Comparison of ENCODE assay signal across 12 cellular contexts in the genomic region with DNA sequence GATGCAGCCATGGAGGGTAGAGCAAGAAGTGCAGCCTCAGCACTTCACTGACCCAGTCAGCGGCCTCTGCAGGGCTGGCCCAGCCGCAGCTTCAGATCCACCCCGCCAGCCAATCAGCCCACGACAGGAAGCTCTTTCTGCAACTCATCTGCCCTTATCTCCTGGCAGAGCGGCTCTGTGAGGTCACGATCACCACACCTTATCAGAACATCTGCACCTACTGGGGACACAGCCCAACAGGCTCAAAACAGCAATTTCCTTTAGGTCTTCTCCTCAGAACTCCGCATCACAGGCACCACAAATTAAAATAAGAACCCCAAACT.
DNase-seq lines count a peak whose midpoint lies in the region; ATAC-seq and TF ChIP-seq lines count a peak whose summit lies in the region.
"Had no signal": no experiment of that assay in that cellular context is flagged by ENCODE, and none has a peak within 500 bp of the region (broad histone marks: within the 10 kb centered on the region; RNA-seq: fewer than 3 reads in every experiment).

No MANE protein-coding gene starts in this region.

- ATAC-seq in activated T-helper 17 cell treated with anti-CD3 and anti-CD28 coated beads, Interleukin-2, amount 50 U/mL, for 72 hours (replicated peaks) = peak; percentile 100
- peak; percentile 80 to 96 for ATAC-seq in natural killer cell treated with Interleukin-12 subunit alpha and Interleukin-12 subunit beta and Interleukin-15 and Interleukin-18, amount 100 ng/mL, for 72 hours
- ATAC-seq: heart right ventricle had no signal

- peak overlapping the region; percentile 80 for H3K4me3 Mint-ChIP-seq in activated T-helper 17 cell treated with anti-CD3 and anti-CD28 coated beads, Interleukin-2, amount 50 U/mL, for 72 hours
- peak overlapping the region; percentile 53 for H3K4me3 Mint-ChIP-seq in natural killer cell treated with Interleukin-12 subunit alpha and Interleukin-12 subunit beta and Interleukin-15 and Interleukin-18, amount 100 ng/mL, for 72 hours
- H3K4me3 Mint-ChIP-seq in chondrocyte (ENCODE audit: unreplicated experiment) = no peak overlapping the region
- H3K4me3 Mint-ChIP-seq: neural crest cell had no signal

- no peaks in the 10 kb centered on the region for H3K36me3 Mint-ChIP-seq in activated T-helper 17 cell treated with anti-CD3 and anti-CD28 coated beads, Interleukin-2, amount 50 U/mL, for 72 hours (ENCODE audit: low read depth)
- no peaks in the 10 kb centered on the region for H3K36me3 Mint-ChIP-seq in natural killer cell treated with Interleukin-12 subunit alpha and Interleukin-12 subunit beta and Interleukin-15 and Interleukin-18, amount 100 ng/mL, for 72 hours
- no peaks in the 10 kb centered on the region for H3K36me3 Mint-ChIP-seq in chondrocyte (ENCODE audit: low read depth)

- peaks cover 31% of the 10 kb centered on the region for H3K4me1 Mint-ChIP-seq in activated T-helper 17 cell treated with anti-CD3 and anti-CD28 coated beads, Interleukin-2, amount 50 U/mL, for 72 hours
- H3K4me1 Mint-ChIP-seq in natural killer cell treated with Interleukin-12 subunit alpha and Interleukin-12 subunit beta and Interleukin-15 and Interleukin-18, amount 100 ng/mL, for 72 hours (ENCODE audit: low read depth in 2 of 2) = peaks cover 9 to 14% of the 10 kb centered on the region in 2 donors
- no peaks in the 10 kb centered on the region for H3K4me1 Mint-ChIP-seq in chondrocyte (ENCODE audit: low read depth)
- H3K4me1 Mint-ChIP-seq: neural crest cell had no signal

- no peaks in the 10 kb centered on the region for H3K9me3 Mint-ChIP-seq in activated T-helper 17 cell treated with anti-CD3 and anti-CD28 coated beads, Interleukin-2, amount 50 U/mL, for 72 hours
- H3K9me3 Mint-ChIP-seq in natural killer cell treated with Interleukin-12 subunit alpha and Interleukin-12 subunit beta and Interleukin-15 and Interleukin-18, amount 100 ng/mL, for 72 hours = no peaks in the 10 kb centered on the region
- H3K9me3 Mint-ChIP-seq in chondrocyte (ENCODE audit: low read depth) = peaks cover 7% of the 10 kb centered on the region
- H3K9me3 Mint-ChIP-seq: neural crest cell had no signal

- peak overlapping the region; percentile 95 for H3K27ac Mint-ChIP-seq in activated T-helper 17 cell treated with anti-CD3 and anti-CD28 coated beads, Interleukin-2, amount 50 U/mL, for 72 hours
- peak overlapping the region; percentile 52 to 76 for H3K27ac Mint-ChIP-seq in natural killer cell treated with Interleukin-12 subunit alpha and Interleukin-12 subunit beta and Interleukin-15 and Interleukin-18, amount 100 ng/mL, for 72 hours
- H3K27ac Mint-ChIP-seq in chondrocyte (ENCODE audit: unreplicated experiment) = no peak overlapping the region

- DNase-seq in activated CD4-positive, CD25-positive, alpha-beta regulatory T cell treated with anti-CD3 and anti-CD28 coated beads, Interleukin-2, amount 50 U/mL, for 16 hours (ENCODE audit: low read depth, low spot score) = peak; percentile 55
- no peak for DNase-seq in natural killer cell treated with Interleukin-12 subunit alpha and Interleukin-12 subunit beta and Interleukin-15 and Interleukin-18, amount 100 ng/mL, for 72 hours (ENCODE audit: low spot score)
- DNase-seq in stimulated activated CD8-positive, alpha-beta memory T cell treated with anti-CD3 and anti-CD28 coated beads, Interleukin-7, amount 100 ng/mL, for 48 hours (ENCODE audit: extremely low read depth in 1 of 2, low read depth in 1 of 2) = peak; percentile 36 to 73
- DNase-seq in hippocampal formation (lab: John Stamatoyannopoulos, UW) = no peak
- no peak for DNase-seq in NCI-H526 treated with DMSO at 0.1 percent for 48 hours (lab: John Stamatoyannopoulos, UW)
- no peak for DNase-seq in chondrocyte (ENCODE audit: low spot score)
- no peak for DNase-seq in kidney glomerular epithelial cell (lab: John Stamatoyannopoulos, UW)
- DNase-seq: heart right ventricle, NCI-H1694 treated with DMSO at 0.1 percent for 48 hours, SIG-M5 had no signal

- no peak for TF ChIP-seq CTCF in chondrocyte (IDR thresholded peaks at IDR 0.05)

- H3K27me3 Mint-ChIP-seq in activated T-helper 17 cell treated with anti-CD3 and anti-CD28 coated beads, Interleukin-2, amount 50 U/mL, for 72 hours = no peaks in the 10 kb centered on the region
- H3K27me3 Mint-ChIP-seq in natural killer cell treated with Interleukin-12 subunit alpha and Interleukin-12 subunit beta and Interleukin-15 and Interleukin-18, amount 100 ng/mL, for 72 hours = peaks cover 0 to 4% of the 10 kb centered on the region in 2 donors
- H3K27me3 Mint-ChIP-seq in chondrocyte (ENCODE audit: low read depth) = peaks cover 20% of the 10 kb centered on the region

Comparison
In these comparisons a context has a peak if more than half of its experiments do, and no peak if none do; other contexts are left out.
1. DNase-seq: peak in activated CD4-positive, CD25-positive, alpha-beta regulatory T cell treated with anti-CD3 and anti-CD28 coated beads, Interleukin-2, amount 50 U/mL, for 16 hours (single experiment) and stimulated activated CD8-positive, alpha-beta memory T cell treated with anti-CD3 and anti-CD28 coated beads, Interleukin-7, amount 100 ng/mL, for 48 hours (2 of 2); none in natural killer cell treated with Interleukin-12 subunit alpha and Interleukin-12 subunit beta and Interleukin-15 and Interleukin-18, amount 100 ng/mL, for 72 hours (single experiment), hippocampal formation (0 of 2), NCI-H526 treated with DMSO at 0.1 percent for 48 hours (single experiment), chondrocyte (single experiment) and kidney glomerular epithelial cell (single experiment).